ENCODE assay signal across 14 cellular contexts in genomic region chr16:75296606-75297005, GRCh38. TPM values are rescaled to one million over a fixed set of nuclear protein-coding genes. Genes with fewer than 3 reads are reported as not detected.
DNase-seq lines count a peak whose midpoint lies in the region; TF ChIP-seq lines count a peak whose summit lies in the region.
"Had no signal": no experiment of that assay in that cellular context is flagged by ENCODE, and none has a peak within 500 bp of the region (broad histone marks: within the 10 kb centered on the region; RNA-seq: fewer than 3 reads in every experiment).

No MANE protein-coding gene starts in this region.

- in situ Hi-C loops in G401 (cut with HindIII; ENCODE audit: low sequenced_read_pairs), result no loop called here

- no peaks in the 10 kb centered on the region for H3K9me3 ChIP-seq in ovary
- no peaks in the 10 kb centered on the region for H3K9me3 ChIP-seq in effector memory CD4-positive, alpha-beta T cell (ENCODE audit: control insufficient read depth, low read length)
- H3K9me3 ChIP-seq: thoracic aorta had no signal

- H3K27me3 ChIP-seq in ovary, result no peaks in the 10 kb centered on the region
- no peaks in the 10 kb centered on the region for H3K27me3 ChIP-seq in effector memory CD4-positive, alpha-beta T cell (replicated peaks; ENCODE audit: control insufficient read depth, insufficient read depth, low read length, poor library complexity, severe bottlenecking)

- no peak for TF ChIP-seq POLR2A in ovary (IDR thresholded peaks at IDR 0.05)

- TF ChIP-seq CTCF in fibroblast of pulmonary artery (IDR thresholded peaks at IDR 0.05; ENCODE audit: low read length, missing control alignments), result no peak
- TF ChIP-seq CTCF in ovary (IDR thresholded peaks at IDR 0.05), result no peak

- no peaks in the 10 kb centered on the region for H3K36me3 ChIP-seq in ovary
- H3K36me3 ChIP-seq in effector memory CD4-positive, alpha-beta T cell (ENCODE audit: control insufficient read depth, insufficient read depth, low read length), result peaks cover 40% of the 10 kb centered on the region
- H3K36me3 ChIP-seq: thoracic aorta had no signal

- DNase-seq in G401 (ENCODE audit: low spot score), result peak; percentile 52
- DNase-seq in SHP77 treated with DMSO at 0.1 percent for 48 hours (lab: John Stamatoyannopoulos, UW), result peak; percentile 66
- peak; percentile 70 for DNase-seq in fibroblast of pulmonary artery (ENCODE audit: low read depth)
- DNase-seq in ovary, result peak in 3 of 5 donors; percentile 46 to 58 (median 55)
- DNase-seq in HT-29 (ENCODE audit: low spot score), result no peak
- DNase-seq in T-helper 9 cell, result no peak
- no peak for DNase-seq in effector memory CD4-positive, alpha-beta T cell
- DNase-seq in stimulated activated naive CD4-positive, alpha-beta T cell (lab: John Stamatoyannopoulos, UW), result no peak
- DNase-seq: activated CD4-positive, alpha-beta T cell treated with anti-CD3 and anti-CD28 coated beads, Interleukin-2, amount 10 ng/mL, durations not matched to agents 7 days and 5 days; GDM1; NCI-H146; T-cell had no signal

- H3K4me3 ChIP-seq in fibroblast of pulmonary artery (replicated peaks; ENCODE audit: low read depth, low read length), result no peak overlapping the region
- H3K4me3 ChIP-seq in ovary, result no peak overlapping the region
- no peak overlapping the region for H3K4me3 ChIP-seq in effector memory CD4-positive, alpha-beta T cell (ENCODE audit: insufficient read depth, low read depth, low read length, poor library complexity, severe bottlenecking)
- H3K4me3 ChIP-seq: thoracic aorta had no signal

- H3K4me1 ChIP-seq in ovary (ENCODE audit: insufficient read depth), result peaks cover 6% of the 10 kb centered on the region
- H3K4me1 ChIP-seq in effector memory CD4-positive, alpha-beta T cell (ENCODE audit: control insufficient read depth, insufficient read depth, low read length, poor library complexity, severe bottlenecking), result no peaks in the 10 kb centered on the region

- TF ChIP-seq EP300 in ovary (IDR thresholded peaks at IDR 0.05), result no peak

- intact Hi-C loops in ovary (cut with DNase I), result no loop called here

- whole genome bisulfite sequencing in ovary, 3 donors, result 15 to 36% (median 19%) methylated on average over 1 of the region's 1 CpG

- H3K27ac ChIP-seq in ovary, result no peak overlapping the region
- no peak overlapping the region for H3K27ac ChIP-seq in effector memory CD4-positive, alpha-beta T cell (ENCODE audit: insufficient read depth, low read length, poor library complexity, severe bottlenecking)
- H3K27ac ChIP-seq: C4-2B, thoracic aorta had no signal

RNA-seq across cellular contexts. Expression of gene BCAR1, which starts 45.2 kb away (rescaled TPM):
- total RNA-seq in G401 (2014; rRNA removed; shearing (Covaris generic)), result 122 and 124 TPM in 2 replicates
- 10 to 100 TPM; 22.2 to 90.2 (median 47.4) TPM for total RNA-seq in ovary
- 10 to 100 TPM in 1 of 2 donors, 1 to 10 TPM in 1; 2.4 to 30.3 TPM for polyA plus RNA-seq in ovary
- total RNA-seq in HT-29 (2014; rRNA removed; shearing (Covaris generic)), result 230 and 270 TPM in 2 replicates

Comparison
In these comparisons a context has a peak if more than half of its experiments do, and no peak if none do; other contexts are left out.
1. DNase-seq: peak in G401 (single experiment), SHP77 treated with DMSO at 0.1 percent for 48 hours (single experiment), fibroblast of pulmonary artery (single experiment) and ovary (3 of 5); none in HT-29 (single experiment), T-helper 9 cell (single experiment), effector memory CD4-positive, alpha-beta T cell (0 of 3) and stimulated activated naive CD4-positive, alpha-beta T cell (0 of 6).